9 cellular contexts compared by ENCODE assay signal in the genomic region with DNA sequence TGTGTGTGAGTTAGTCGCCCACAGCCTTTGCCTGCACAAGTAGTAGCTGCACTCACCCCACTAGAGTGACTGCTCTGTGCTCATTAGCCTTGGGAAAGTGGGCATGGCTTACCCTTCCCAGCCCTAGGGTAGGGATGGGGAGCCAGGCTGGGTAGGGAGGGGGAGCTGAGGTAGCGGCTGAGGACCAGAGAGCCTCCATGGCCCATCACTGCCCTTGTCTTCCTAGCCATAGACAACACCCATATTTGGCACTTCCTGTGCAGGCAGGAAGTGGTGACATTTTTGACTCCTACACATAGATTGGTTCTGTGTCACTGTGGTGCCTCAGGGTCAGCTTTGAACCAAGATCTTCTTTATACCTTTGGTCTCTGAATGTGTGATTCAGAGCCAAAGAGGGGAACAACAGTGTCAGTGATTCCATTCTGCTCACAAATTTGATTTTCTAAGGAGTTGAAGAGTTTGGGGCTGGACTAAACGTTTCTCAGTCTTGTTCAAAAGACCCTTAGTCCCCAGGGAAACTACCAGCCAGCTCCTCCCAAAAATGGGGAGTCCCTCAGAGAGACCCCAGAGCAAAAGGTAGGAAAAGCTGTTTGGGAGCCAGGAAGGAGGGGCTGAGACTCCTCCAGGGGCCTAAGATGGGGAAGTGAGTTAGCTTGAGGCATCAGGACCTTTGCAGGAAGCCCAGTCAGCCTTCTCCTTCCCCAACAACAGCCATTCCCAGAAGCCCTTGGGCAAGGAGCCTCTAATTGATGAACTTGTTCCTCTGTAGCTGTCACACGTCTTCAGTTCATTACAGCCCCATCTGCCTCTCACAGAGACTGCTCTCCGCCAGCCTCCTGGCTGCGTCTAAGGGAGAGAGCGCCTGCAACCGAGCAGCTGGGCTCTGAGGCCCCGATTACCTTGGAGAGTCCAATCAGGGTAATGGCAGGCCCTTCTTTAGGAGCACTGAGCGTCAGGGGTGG.
DNase-seq lines count a peak whose midpoint lies in the region; ATAC-seq, FAIRE-seq and TF ChIP-seq lines count a peak whose summit lies in the region.
"Had no signal": no experiment of that assay in that cellular context is flagged by ENCODE, and none has a peak within 500 bp of the region (broad histone marks: within the 10 kb centered on the region; RNA-seq: fewer than 3 reads in every experiment).

No MANE protein-coding gene starts in this region.

- H3K4me1 ChIP-seq in GM23248 (ENCODE audit: insufficient read depth) (no peaks in the 10 kb centered on the region), keratinocyte (ENCODE audit: control insufficient read depth, extremely low read depth, insufficient read depth, low read length) (peaks cover 23% of the 10 kb centered on the region), MM.1S (ENCODE audit: low read length) (no peaks in the 10 kb centered on the region)

- H2AFZ ChIP-seq in GM23248: no peak overlapping the region
- H2AFZ ChIP-seq in keratinocyte (ENCODE audit: control insufficient read depth, low read length): peak overlapping the region; percentile 34
- H2AFZ ChIP-seq in MM.1S (ENCODE audit: low read length): no peak overlapping the region

- H3K9me3 ChIP-seq in GM23248 (ENCODE audit: low read depth): no peaks in the 10 kb centered on the region
- no peaks in the 10 kb centered on the region for H3K9me3 ChIP-seq in keratinocyte (ENCODE audit: control insufficient read depth, low read depth, low read length)
- no peaks in the 10 kb centered on the region for H3K9me3 ChIP-seq in MM.1S (replicated peaks; ENCODE audit: insufficient read depth, low read length)

- H3K27me3 ChIP-seq in GM23248 (replicated peaks; ENCODE audit: insufficient read depth): no peaks in the 10 kb centered on the region
- no peaks in the 10 kb centered on the region for H3K27me3 ChIP-seq in keratinocyte (ENCODE audit: control insufficient read depth, extremely low read depth, insufficient read depth, low read length)
- H3K27me3 ChIP-seq in MM.1S (replicated peaks; ENCODE audit: insufficient read depth, low read length): peaks cover 82% of the 10 kb centered on the region

- H3K4me3 ChIP-seq in GM23248 (no peak overlapping the region), keratinocyte (ENCODE audit: control insufficient read depth in 2 of 3, extremely low read depth in 1 of 3, insufficient read depth in 2 of 3, low read depth in 1 of 3, low read length in 3 of 3) (no peak overlapping the region), MM.1S (ENCODE audit: low read length) (no peak overlapping the region)

- no peak for ATAC-seq in HG03175 (IDR thresholded peaks at IDR 0.05; ENCODE audit: unreplicated experiment)

- DNase-seq in Daoy (ENCODE audit: low read depth) (peak; percentile 39), GM23248 (peak; percentile 13), keratinocyte (ENCODE audit: low read depth, low spot score) (no peak), activated gamma-delta T cell treated with Interleukin-2 at 50 U/mL for 16 hours (no peak), HuH-7.5 (ENCODE audit: low spot score) (no peak), MM.1S (no peak)
- DNase-seq in activated CD4-positive, CD25-positive, alpha-beta regulatory T cell treated with anti-CD3 and anti-CD28 coated beads, Interleukin-2, amount 50 U/mL, for 72 hours: peak; percentile 43
- DNase-seq: NCI-H2029 treated with DMSO at 0.1 percent for 48 hours had no signal

- H3K36me3 ChIP-seq in GM23248 (ENCODE audit: low read depth): no peaks in the 10 kb centered on the region
- no peaks in the 10 kb centered on the region for H3K36me3 ChIP-seq in keratinocyte (ENCODE audit: control insufficient read depth in 2 of 2, extremely low read depth in 1 of 2, insufficient read depth in 2 of 2, low read length in 2 of 2)
- H3K36me3 ChIP-seq in MM.1S (replicated peaks; ENCODE audit: insufficient read depth, low read length): no peaks in the 10 kb centered on the region

- no peak overlapping the region for H3K9ac ChIP-seq in GM23248
- no peak overlapping the region for H3K9ac ChIP-seq in keratinocyte (ENCODE audit: control insufficient read depth, extremely low read depth, insufficient read depth, low read length)
- no peak overlapping the region for H3K9ac ChIP-seq in MM.1S (ENCODE audit: low read length)

- H3K4me2 ChIP-seq in GM23248 (ENCODE audit: unreplicated experiment): no peak overlapping the region
- peak overlapping the region; percentile 56 for H3K4me2 ChIP-seq in keratinocyte (ENCODE audit: control insufficient read depth, extremely low read depth, insufficient read depth, low read depth, low read length)
- H3K4me2 ChIP-seq in MM.1S (ENCODE audit: low read depth, low read length): no peak overlapping the region

- H4K20me1 ChIP-seq in GM23248 (ENCODE audit: insufficient read depth): no peaks in the 10 kb centered on the region
- no peaks in the 10 kb centered on the region for H4K20me1 ChIP-seq in keratinocyte (ENCODE audit: control insufficient read depth, extremely low read depth, insufficient read depth, low read length)
- H4K20me1 ChIP-seq in MM.1S (ENCODE audit: insufficient read depth, low read length): no peaks in the 10 kb centered on the region

- WGBS in GM23248 (ENCODE audit: low coverage in 1 of 2, low lambda C conversion rate in 2 of 2, missing lambda C conversion rate in 2 of 2), 2 experiments: 82 to 83% methylated on average over 10 of the region's 10 CpGs

- H3K9me2 ChIP-seq in GM23248 (ENCODE audit: insufficient read depth): no peaks in the 10 kb centered on the region
- H3K9me2 ChIP-seq in MM.1S (replicated peaks; ENCODE audit: insufficient read depth, low read length): no peaks in the 10 kb centered on the region

- no peak overlapping the region for H3K27ac ChIP-seq in GM23248
- H3K27ac ChIP-seq in keratinocyte (ENCODE audit: control insufficient read depth, insufficient read depth, low read length): no peak overlapping the region
- no peak overlapping the region for H3K27ac ChIP-seq in MM.1S (ENCODE audit: low read length)

- dilution Hi-C loops in keratinocyte (cut with MboI; ENCODE audit: extremely low pct_ligation_motif_present, low sequenced_read_pairs): no loop called here

- in situ Hi-C loops in GM23248 (cut with MboI): no loop called here

- H3K9me1 ChIP-seq in keratinocyte (ENCODE audit: control insufficient read depth, extremely low read depth, insufficient read depth, low read length): no peaks in the 10 kb centered on the region

- TF ChIP-seq CTCF in keratinocyte (optimal IDR thresholded peaks at IDR 0.05 in 1 of 3, IDR thresholded peaks at IDR 0.05 in 1 of 3, conservative IDR thresholded peaks at IDR 0.05 in 1 of 3; ENCODE audit: extremely low read depth in 1 of 3, insufficient read depth in 2 of 3, low read length in 3 of 3) (no peak), MM.1S (IDR thresholded peaks at IDR 0.05; ENCODE audit: low read length) (no peak)

- H3F3A ChIP-seq in GM23248 (ENCODE audit: insufficient read depth) (no peaks in the 10 kb centered on the region), MM.1S (ENCODE audit: insufficient read depth, low read length) (no peaks in the 10 kb centered on the region)

- H3K79me2 ChIP-seq in GM23248 (ENCODE audit: insufficient read depth): no peaks in the 10 kb centered on the region
- H3K79me2 ChIP-seq in keratinocyte (ENCODE audit: control insufficient read depth, insufficient read depth, low read length): no peaks in the 10 kb centered on the region
- no peaks in the 10 kb centered on the region for H3K79me2 ChIP-seq in MM.1S (ENCODE audit: low read length)

- FAIRE-seq in keratinocyte (lab: Jason Lieb, UNC): peak; percentile 26

Comparison
In these comparisons a context has a peak if more than half of its experiments do, and no peak if none do; other contexts are left out.
1. DNase-seq: peak in Daoy (single experiment), GM23248 (single experiment) and activated CD4-positive, CD25-positive, alpha-beta regulatory T cell treated with anti-CD3 and anti-CD28 coated beads, Interleukin-2, amount 50 U/mL, for 72 hours (single experiment); none in keratinocyte (single experiment), activated gamma-delta T cell treated with Interleukin-2 at 50 U/mL for 16 hours (single experiment), HuH-7.5 (single experiment) and MM.1S (single experiment).